ENCODE assay signal across 1 cellular context in the genomic region with DNA sequence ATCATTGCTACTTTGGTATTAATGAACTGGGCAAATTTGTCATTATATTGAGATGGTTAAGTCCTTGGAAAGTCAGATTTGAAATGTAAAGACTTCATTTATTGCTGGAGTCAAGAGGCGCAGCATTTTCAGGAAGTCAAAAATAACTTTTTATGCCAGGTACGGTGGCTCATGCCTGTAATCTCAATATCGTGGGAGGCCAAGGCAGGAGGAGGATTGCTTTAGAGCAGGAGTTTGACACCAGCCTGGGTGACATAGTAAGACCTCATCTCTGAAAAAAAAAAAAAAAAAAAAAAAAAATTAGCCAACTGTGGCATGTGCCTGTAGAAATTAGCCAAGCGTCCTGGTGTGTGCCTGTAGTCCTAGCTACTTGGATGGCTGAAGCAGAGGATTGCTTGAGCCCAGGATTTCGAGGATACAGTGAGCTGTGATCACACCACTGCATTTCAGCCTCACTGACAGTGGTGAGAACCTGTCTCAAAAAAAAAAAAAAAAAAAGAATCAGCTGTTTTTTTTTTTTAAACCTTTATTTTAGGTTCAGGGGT.
A peak's percentile ranks its signal among the peaks of the same experiment; 100 is the strongest.
TF ChIP-seq lines count a peak whose summit lies in the region.

No MANE protein-coding gene starts in this region.

TF ChIP-seq in HEK293, 187 proteins besides CTCF, POLR2A, EP300 and RAD21:
- TF ChIP-seq, protein P1, sequence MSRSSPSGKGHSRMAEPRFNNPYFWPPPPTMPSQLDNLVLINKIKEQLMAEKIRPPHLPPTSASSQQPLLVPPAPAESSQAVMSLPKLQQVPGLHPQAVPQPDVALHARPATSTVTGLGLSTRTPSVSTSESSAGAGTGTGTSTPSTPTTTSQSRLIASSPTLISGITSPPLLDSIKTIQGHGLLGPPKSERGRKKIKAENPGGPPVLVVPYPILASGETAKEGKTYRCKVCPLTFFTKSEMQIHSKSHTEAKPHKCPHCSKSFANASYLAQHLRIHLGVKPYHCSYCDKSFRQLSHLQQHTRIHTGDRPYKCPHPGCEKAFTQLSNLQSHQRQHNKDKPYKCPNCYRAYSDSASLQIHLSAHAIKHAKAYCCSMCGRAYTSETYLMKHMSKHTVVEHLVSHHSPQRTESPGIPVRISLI (tag by site-specific recombination; IDR thresholded peaks at IDR 0.05): peak; percentile 78
- 0 out of 2 replicates have a peak, but pooled peaks have one; percentile 22 for TF ChIP-seq ZNF335 (tag by site-specific recombination; conservative IDR thresholded peaks at IDR 0.05)
- TF ChIP-seq ZNF747 (tag by site-specific recombination; IDR thresholded peaks at IDR 0.05): no peak
